In genomic region chr1:85581138-85581801, GRCh38 we compare ENCODE assay signal across 8 cellular contexts. TPM values are rescaled to one million over a fixed set of nuclear protein-coding genes. Genes with fewer than 3 reads are reported as not detected.
DNase-seq lines count a peak whose midpoint lies in the region; ATAC-seq, FAIRE-seq and TF ChIP-seq lines count a peak whose summit lies in the region.

No MANE protein-coding gene starts in this region.

- H2AFZ ChIP-seq in neuron (ENCODE audit: low read depth, low read length), result peak overlapping the region; percentile 21

- peaks cover 0 to 27% (median 12%) of the 10 kb centered on the region in 4 donors for H3K4me1 Mint-ChIP-seq in CD4-positive, CD25-positive, alpha-beta regulatory T cell

- no peak overlapping the region for H3K27ac Mint-ChIP-seq in CD4-positive, CD25-positive, alpha-beta regulatory T cell

- no peak for FAIRE-seq in H54 (lab: Jason Lieb, UNC)

- no peaks in the 10 kb centered on the region for H3K9me3 ChIP-seq in CD4-positive, CD25-positive, alpha-beta regulatory T cell (ENCODE audit: control insufficient read depth in 2 of 2, low read length in 2 of 2)
- no peaks in the 10 kb centered on the region for H3K9me3 ChIP-seq in neuron (ENCODE audit: low read length)

- peaks cover 0 to 7% (median 0%) of the 10 kb centered on the region in 7 donors for H3K9me3 Mint-ChIP-seq in CD4-positive, CD25-positive, alpha-beta regulatory T cell

- H3K4me3 ChIP-seq in CD4-positive, CD25-positive, alpha-beta regulatory T cell (ENCODE audit: low read depth, low read length), result no peak overlapping the region
- peak overlapping the region; percentile 78 for H3K4me3 ChIP-seq in foreskin fibroblast (ENCODE audit: low read depth in 1 of 2, low read length in 2 of 2)
- peak overlapping the region; percentile 85 for H3K4me3 ChIP-seq in neuron (ENCODE audit: low read length)

- TF ChIP-seq POLR2A in H54 (IDR thresholded peaks at IDR 0.05; ENCODE audit: low read depth, low read length), result no peak

- H3K27ac ChIP-seq in CD4-positive, CD25-positive, alpha-beta regulatory T cell (ENCODE audit: insufficient read depth, low read length, poor library complexity, severe bottlenecking), result no peak overlapping the region

- H3K4me1 ChIP-seq in CD4-positive, CD25-positive, alpha-beta regulatory T cell (ENCODE audit: control insufficient read depth, insufficient read depth, low read length, poor library complexity, severe bottlenecking), result peaks cover 16% of the 10 kb centered on the region
- H3K4me1 ChIP-seq in neuron (ENCODE audit: insufficient read depth, low read length), result peaks cover 50% of the 10 kb centered on the region

- peak in 1 of 3 donors; percentile 53 for DNase-seq in CD4-positive, CD25-positive, alpha-beta regulatory T cell
- DNase-seq in NCI-H1694 treated with DMSO at 0.1 percent for 48 hours (lab: John Stamatoyannopoulos, UW) (peak; percentile 59), foreskin fibroblast (peak; percentile 53 to 86), H54 (ENCODE audit: insufficient read length, low spot score) (no peak)
- DNase-seq in activated T-cell treated with anti-CD3 and anti-CD28 coated beads, Interleukin-2, amount 50 U/mL, for 48 hours, result peak; percentile 75 to 80

- H3K36me3 Mint-ChIP-seq in CD4-positive, CD25-positive, alpha-beta regulatory T cell, result no peaks in the 10 kb centered on the region

- peak overlapping the region in 3 of 4 donors; percentile 43 to 81 (median 68) for H3K4me3 Mint-ChIP-seq in CD4-positive, CD25-positive, alpha-beta regulatory T cell

- no peaks in the 10 kb centered on the region for H3K36me3 ChIP-seq in CD4-positive, CD25-positive, alpha-beta regulatory T cell (ENCODE audit: control insufficient read depth, insufficient read depth, low read length)
- H3K36me3 ChIP-seq in neuron (ENCODE audit: insufficient read depth, low read length), result peaks cover 22% of the 10 kb centered on the region

- H3K27me3 ChIP-seq in CD4-positive, CD25-positive, alpha-beta regulatory T cell (ENCODE audit: control insufficient read depth, insufficient read depth, low read length), result peaks cover 32% of the 10 kb centered on the region
- no peaks in the 10 kb centered on the region for H3K27me3 ChIP-seq in neuron (ENCODE audit: insufficient read depth, low read length)

- TF ChIP-seq CTCF in foreskin fibroblast (IDR thresholded peaks at IDR 0.05; ENCODE audit: low read depth, low read length), result peak; percentile 64

- peaks cover 58% of the 10 kb centered on the region for H3K27me3 Mint-ChIP-seq in CD4-positive, CD25-positive, alpha-beta regulatory T cell

- no peak for ATAC-seq in CD4-positive, CD25-positive, alpha-beta regulatory T cell (ENCODE audit: low read depth in 2 of 2)
- ATAC-seq in GM19043 (IDR thresholded peaks at IDR 0.05; ENCODE audit: low read depth, unreplicated experiment) (peak; percentile 25), GM19455 (IDR thresholded peaks at IDR 0.05; ENCODE audit: unreplicated experiment) (no peak)

RNA-seq across cellular contexts. Expression of gene CCN1, which starts 0.7 kb away (rescaled TPM):
- not detected for total RNA-seq in CD4-positive, CD25-positive, alpha-beta regulatory T cell
- not detected for polyA plus RNA-seq in CD4-positive, CD25-positive, alpha-beta regulatory T cell
